In the genomic region with DNA sequence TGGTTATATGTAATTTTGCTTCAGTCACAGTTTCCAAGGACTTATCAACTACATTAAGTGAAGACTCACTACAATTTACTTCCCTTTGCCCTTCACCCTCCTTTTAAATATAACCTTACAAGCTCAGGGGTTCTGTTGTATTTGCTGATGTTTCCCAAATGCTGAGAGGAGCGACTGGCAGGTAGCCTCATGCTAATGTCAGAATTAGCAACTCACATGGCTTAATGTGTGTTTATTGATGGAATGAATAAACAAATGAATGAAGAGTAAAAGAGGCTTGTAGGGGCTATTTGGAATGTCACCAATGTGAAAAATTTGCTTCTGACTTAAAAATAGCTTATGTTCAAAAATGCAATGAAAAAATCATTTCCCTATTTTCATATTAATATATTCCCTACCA, we compare ENCODE assay signal across 2 cellular contexts.
TF ChIP-seq lines count a peak whose summit lies in the region.

No MANE protein-coding gene starts in this region.

TF ChIP-seq in IMR-90, 13 proteins besides CTCF, POLR2A, EP300 and RAD21:
- TF ChIP-seq NFE2L2 (IDR thresholded peaks at IDR 0.05; ENCODE audit: low read depth, low read length) (no peak), BHLHE40 (IDR thresholded peaks at IDR 0.05; ENCODE audit: low read depth, low read length) (no peak), MAFK (IDR thresholded peaks at IDR 0.05; ENCODE audit: low read depth, low read length) (no peak), FOS (IDR thresholded peaks at IDR 0.05; ENCODE audit: low read depth, low read length) (no peak), SMC3 (IDR thresholded peaks at IDR 0.05; ENCODE audit: low read depth, low read length) (no peak), USF2 (IDR thresholded peaks at IDR 0.05; ENCODE audit: low read depth, low read length) (no peak), CEBPB (IDR thresholded peaks at IDR 0.05; ENCODE audit: low read depth, low read length) (no peak)

TF ChIP-seq in GM12878, 131 proteins besides CTCF, POLR2A, EP300 and RAD21:
- no peak for TF ChIP-seq POU2F2 (IDR thresholded peaks at IDR 0.05; ENCODE audit: borderline replicate concordance, low read depth, low read length)
- no peak for TF ChIP-seq ATF3 (IDR thresholded peaks at IDR 0.05; ENCODE audit: borderline replicate concordance, extremely low read depth, low read depth, low read length)
- TF ChIP-seq BMI1 (IDR thresholded peaks at IDR 0.05; ENCODE audit: borderline replicate concordance): no peak
- TF ChIP-seq ESRRA (IDR thresholded peaks at IDR 0.05; ENCODE audit: low read length): no peak
- TF ChIP-seq POLR2AphosphoS5 (IDR thresholded peaks at IDR 0.05; ENCODE audit: low read length): 0 out of 2 replicates have a peak, but pooled peaks have one; percentile 5
